ENCODE assay signal across 24 cellular contexts in genomic region chr10:73935895-73936294, GRCh38. TPM values are rescaled to one million over a fixed set of nuclear protein-coding genes. Genes with fewer than 3 reads are reported as not detected.
DNase-seq lines count a peak whose midpoint lies in the region; ATAC-seq, FAIRE-seq and TF ChIP-seq lines count a peak whose summit lies in the region.
"Had no signal": no experiment of that assay in that cellular context is flagged by ENCODE, and none has a peak within 500 bp of the region (broad histone marks: within the 10 kb centered on the region; RNA-seq: fewer than 3 reads in every experiment).

No MANE protein-coding gene starts in this region.

- H3K4me3 ChIP-seq in heart left ventricle = no peak overlapping the region
- no peak overlapping the region for H3K4me3 ChIP-seq in right atrium auricular region
- no peak overlapping the region for H3K4me3 ChIP-seq in mammary epithelial cell (replicated peaks in 1 of 3; ENCODE audit: insufficient read depth in 1 of 3, low read depth in 2 of 3, low read length in 3 of 3)
- no peak overlapping the region for H3K4me3 ChIP-seq in keratinocyte (ENCODE audit: control insufficient read depth in 2 of 3, extremely low read depth in 1 of 3, insufficient read depth in 2 of 3, low read depth in 1 of 3, low read length in 3 of 3)
- no peak overlapping the region for H3K4me3 ChIP-seq in suprapubic skin
- H3K4me3 ChIP-seq: BLaER1, MG63, Peyer's patch, SK-N-MC had no signal

- no peak overlapping the region for H3K4me2 ChIP-seq in mammary epithelial cell (ENCODE audit: insufficient read depth, low read depth, low read length)
- H3K4me2 ChIP-seq in keratinocyte (ENCODE audit: control insufficient read depth, extremely low read depth, insufficient read depth, low read depth, low read length) = no peak overlapping the region
- H3K4me2 ChIP-seq: BLaER1 had no signal

- H3K27me3 ChIP-seq in heart left ventricle (no peaks in the 10 kb centered on the region), right atrium auricular region (no peaks in the 10 kb centered on the region), mammary epithelial cell (ENCODE audit: insufficient read depth, low read length) (no peaks in the 10 kb centered on the region), keratinocyte (ENCODE audit: control insufficient read depth, extremely low read depth, insufficient read depth, low read length) (no peaks in the 10 kb centered on the region), suprapubic skin (no peaks in the 10 kb centered on the region)
- H3K27me3 ChIP-seq: BLaER1, MG63, Peyer's patch had no signal

- no peak for TF ChIP-seq POLR2A in heart left ventricle (IDR thresholded peaks at IDR 0.05)
- no peak for TF ChIP-seq POLR2A in suprapubic skin (IDR thresholded peaks at IDR 0.05)

- ATAC-seq in heart left ventricle (no peak), GM19455 (IDR thresholded peaks at IDR 0.05; ENCODE audit: unreplicated experiment) (no peak)
- ATAC-seq: HepG2 had no signal

- in situ Hi-C loops in mammary epithelial cell (cut with MboI; ENCODE audit: low sequenced_read_pairs in 2 of 2) = loop anchor here (5.0 kb wide), 1 partner anchor 49 kb away; no protein-coding TSS in a partner anchor

- no peaks in the 10 kb centered on the region for H3K9me3 ChIP-seq in heart left ventricle
- H3K9me3 ChIP-seq in right atrium auricular region = no peaks in the 10 kb centered on the region
- H3K9me3 ChIP-seq in mammary epithelial cell (replicated peaks; ENCODE audit: insufficient read depth, low read length) = no peaks in the 10 kb centered on the region
- H3K9me3 ChIP-seq in keratinocyte (ENCODE audit: control insufficient read depth, low read depth, low read length) = no peaks in the 10 kb centered on the region
- no peaks in the 10 kb centered on the region for H3K9me3 ChIP-seq in suprapubic skin
- H3K9me3 ChIP-seq: BLaER1, MG63, Peyer's patch had no signal

- no peaks in the 10 kb centered on the region for H4K20me1 ChIP-seq in mammary epithelial cell (ENCODE audit: insufficient read depth, low read length)
- H4K20me1 ChIP-seq in keratinocyte (ENCODE audit: control insufficient read depth, extremely low read depth, insufficient read depth, low read length) = no peaks in the 10 kb centered on the region
- H4K20me1 ChIP-seq: BLaER1 had no signal

- peak overlapping the region; percentile 79 for H2AFZ ChIP-seq in mammary epithelial cell (ENCODE audit: low read depth, low read length)
- H2AFZ ChIP-seq in keratinocyte (ENCODE audit: control insufficient read depth, low read length) = peak overlapping the region; percentile 60

- H3K36me3 ChIP-seq in heart left ventricle (no peaks in the 10 kb centered on the region), right atrium auricular region (no peaks in the 10 kb centered on the region), mammary epithelial cell (ENCODE audit: insufficient read depth, low read length) (no peaks in the 10 kb centered on the region), keratinocyte (ENCODE audit: control insufficient read depth in 2 of 2, extremely low read depth in 1 of 2, insufficient read depth in 2 of 2, low read length in 2 of 2) (no peaks in the 10 kb centered on the region), suprapubic skin (no peaks in the 10 kb centered on the region)
- H3K36me3 ChIP-seq: BLaER1, MG63, Peyer's patch had no signal

- no peaks in the 10 kb centered on the region for H3K9me1 ChIP-seq in keratinocyte (ENCODE audit: control insufficient read depth, extremely low read depth, insufficient read depth, low read length)

- dilution Hi-C loops in mammary epithelial cell (cut with HindIII; ENCODE audit: low sequenced_read_pairs) = no loop called here
- dilution Hi-C loops in keratinocyte (cut with MboI; ENCODE audit: extremely low pct_ligation_motif_present, low sequenced_read_pairs) = no loop called here

- H3K27ac ChIP-seq in heart left ventricle = peak overlapping the region in 9 of 12 donors; percentile 6 to 85 (median 52)
- H3K27ac ChIP-seq in right atrium auricular region = no peak overlapping the region
- H3K27ac ChIP-seq in mammary epithelial cell (ENCODE audit: insufficient read depth, low read depth, low read length) = no peak overlapping the region
- H3K27ac ChIP-seq in keratinocyte (ENCODE audit: control insufficient read depth, insufficient read depth, low read length) = no peak overlapping the region
- peak overlapping the region; percentile 14 for H3K27ac ChIP-seq in suprapubic skin
- H3K27ac ChIP-seq: BLaER1, Peyer's patch, SK-N-MC had no signal

- intact Hi-C loops in heart left ventricle (cut with DNase I) = loop anchor here in 3 of 10 donors (2.0 kb wide), 2 partner anchors 25 to 27 kb away; partner anchors contain the start of gene PLAU (in 2 of the 3)
- intact Hi-C loops in mammary epithelial cell (cut with micrococcal nuclease) = no loop called here

- no peaks in the 10 kb centered on the region for H3K79me2 ChIP-seq in mammary epithelial cell (ENCODE audit: insufficient read depth, low read length)
- H3K79me2 ChIP-seq in keratinocyte (ENCODE audit: control insufficient read depth, insufficient read depth, low read length) = no peaks in the 10 kb centered on the region

- H3K9ac ChIP-seq in mammary epithelial cell (ENCODE audit: insufficient read depth, low read length) = no peak overlapping the region
- no peak overlapping the region for H3K9ac ChIP-seq in keratinocyte (ENCODE audit: control insufficient read depth, extremely low read depth, insufficient read depth, low read length)
- H3K9ac ChIP-seq: BLaER1 had no signal

- DNase-seq in heart left ventricle = no peak
- DNase-seq in right atrium auricular region (ENCODE audit: low spot score) = no peak
- no peak for DNase-seq in mammary epithelial cell
- DNase-seq in keratinocyte (ENCODE audit: low read depth, low spot score) = no peak
- DNase-seq in suprapubic skin (ENCODE audit: low spot score in 2 of 2) = no peak
- DNase-seq in NCI-H2029 (lab: John Stamatoyannopoulos, UW) = no peak
- DNase-seq: CD4-positive, CD25-positive, alpha-beta regulatory T cell; DMS153; DND-41; H9; HFFc6; MG63; NCI-H1105 treated with DMSO at 0.1 percent for 48 hours; NCI-H146; NCI-H2029 treated with DMSO at 0.1 percent for 48 hours; NCI-H446 treated with DMSO at 0.1 percent for 48 hours; NCI-H69; Peyer's patch; SIG-M5 had no signal

- no TSS peak for BruUV-seq in mammary epithelial cell (replicated peaks; lab: Mats Ljungman, UMichigan)

- 60 to 77% (median 69%) methylated on average over 3 of the region's 3 CpGs for WGBS in heart left ventricle, 4 donors
- WGBS in mammary epithelial cell (ENCODE audit: low coverage, missing lambda C conversion rate) = 26% methylated on average over 3 of the region's 3 CpGs
- 65% methylated on average over 3 of the region's 3 CpGs for WGBS in suprapubic skin

- no peak for TF ChIP-seq EP300 in suprapubic skin (IDR thresholded peaks at IDR 0.05)

- no peak for TF ChIP-seq CTCF in heart left ventricle (IDR thresholded peaks at IDR 0.05)
- TF ChIP-seq CTCF in right atrium auricular region (IDR thresholded peaks at IDR 0.05) = no peak
- no peak for TF ChIP-seq CTCF in mammary epithelial cell (conservative IDR thresholded peaks at IDR 0.05 in 1 of 2, IDR thresholded peaks at IDR 0.05 in 1 of 2; ENCODE audit: extremely low read depth in 1 of 2, insufficient read depth in 1 of 2, low read depth in 1 of 2, low read length in 2 of 2)
- TF ChIP-seq CTCF in keratinocyte (optimal IDR thresholded peaks at IDR 0.05 in 1 of 3, IDR thresholded peaks at IDR 0.05 in 1 of 3, conservative IDR thresholded peaks at IDR 0.05 in 1 of 3; ENCODE audit: extremely low read depth in 1 of 3, insufficient read depth in 2 of 3, low read length in 3 of 3) = no peak
- TF ChIP-seq CTCF in suprapubic skin (IDR thresholded peaks at IDR 0.05) = no peak

- H3K4me1 ChIP-seq in heart left ventricle (peaks cover 0 to 54% (median 34%) of the 10 kb centered on the region in 12 donors), right atrium auricular region (peaks cover 0 to 34% of the 10 kb centered on the region in 2 donors), mammary epithelial cell (ENCODE audit: insufficient read depth, low read length) (peaks cover 35% of the 10 kb centered on the region), keratinocyte (ENCODE audit: control insufficient read depth, extremely low read depth, insufficient read depth, low read length) (peaks cover 54% of the 10 kb centered on the region), suprapubic skin (peaks cover 53% of the 10 kb centered on the region)
- H3K4me1 ChIP-seq: Peyer's patch had no signal

- no peak for FAIRE-seq in keratinocyte (lab: Jason Lieb, UNC)
- FAIRE-seq: GM12892, HepG2 had no signal

- CTCF ChIA-PET in mammary epithelial cell (lab: Charles Lee; ENCODE audit: low non-redundant PET) = no interaction called here

RNA-seq across cellular contexts. Expression of gene PLAU, which starts 25.0 kb away (rescaled TPM):
- total RNA-seq in heart left ventricle (10 to 100 TPM in 5 of 9 donors, 1 to 10 TPM in 4; 7.8 to 68.1 (median 10.3) TPM), right atrium auricular region (1 to 10 TPM; 3.9 to 4.6 TPM), mammary epithelial cell (100 to 1,000 TPM in 1 of 2 donors, 10 to 100 TPM in 1; 85.7 to 712 TPM), suprapubic skin (10 to 100 TPM in 2 of 4 donors, 1 to 10 TPM in 2; 8.4 to 19.1 (median 10.8) TPM)
- polyA plus RNA-seq in heart left ventricle (10 to 100 TPM in 1 of 2 donors, 1 to 10 TPM in 1; 3.3 to 11.8 TPM), mammary epithelial cell (269 TPM), keratinocyte (201 to 814 TPM (median 262 TPM) in 3 replicates)
- polyA minus RNA-seq in mammary epithelial cell (274 TPM), keratinocyte (168 to 577 TPM (median 210 TPM) in 3 replicates)
- polyA plus RNA-seq in keratinocyte (2011; ENCODE audit: low read depth) = 59.9 TPM
- polyA plus RNA-seq in keratinocyte (2011; cell fraction: cytosol; rRNA removed) = 297 TPM in 2 replicates
- polyA plus RNA-seq in keratinocyte (2011; cell fraction: nucleus; rRNA removed) = 1,104 and 1,132 TPM in 2 replicates
- 156 and 573 TPM in 2 replicates for polyA plus RNA-seq in keratinocyte (2012; ENCODE audit: low replicate concordance)
- 183 TPM for polyA minus RNA-seq in keratinocyte (2011; cell fraction: cytosol; rRNA and poly(A)+ RNA removed)
- 350 and 521 TPM in 2 replicates for polyA minus RNA-seq in keratinocyte (2011; cell fraction: nucleus; rRNA and poly(A)+ RNA removed)
- polyA plus RNA-seq: CD4-positive, CD25-positive, alpha-beta regulatory T cell had no signal

Comparison
In these comparisons a context has a peak if more than half of its experiments do, and no peak if none do; other contexts are left out.
1. H3K27ac ChIP-seq: peak in heart left ventricle (9 of 12) and suprapubic skin (single experiment); none in right atrium auricular region (0 of 2), mammary epithelial cell (single experiment) and keratinocyte (single experiment).